Comparison of ENCODE assay signal across 17 cellular contexts in genomic region chr11:12727556-12728070, GRCh38. TPM values are rescaled to one million over a fixed set of nuclear protein-coding genes. Genes with fewer than 3 reads are reported as not detected.
DNase-seq lines count a peak whose midpoint lies in the region; ATAC-seq, FAIRE-seq and TF ChIP-seq lines count a peak whose summit lies in the region.
"Had no signal": no experiment of that assay in that cellular context is flagged by ENCODE, and none has a peak within 500 bp of the region (broad histone marks: within the 10 kb centered on the region; RNA-seq: fewer than 3 reads in every experiment).

No MANE protein-coding gene starts in this region.

- POLR2A ChIA-PET in WTC11 (lab: Charles Lee), result no interaction called here

- DNase-seq in EH (ENCODE audit: low read depth) (peak; percentile 82), WTC11 (ENCODE audit: low spot score) (no peak), fibroblast of villous mesenchyme (ENCODE audit: low read depth) (peak; percentile 61), progenitor cell of endocrine pancreas (ENCODE audit: low spot score, unreplicated experiment) (no peak), frontal cortex (ENCODE audit: low spot score in 2 of 2) (no peak)
- DNase-seq in activated CD4-positive, alpha-beta T cell treated with anti-CD3 and anti-CD28 coated beads, Interleukin-2, amount 10 ng/mL, durations not matched to agents 24 days and 14 days, result no peak
- DNase-seq: C1 segment of cervical spinal cord, foreskin fibroblast, Karpas-422, NCI-H1694, NCI-H524 treated with DMSO at 0.1 percent for 48 hours, RPMI8226, T-helper 17 cell, thyroid gland had no signal

- H3K36me3 Mint-ChIP-seq in WTC11, result peaks cover 6% of the 10 kb centered on the region; the same call in 1 of the 2 replicates
- H3K36me3 Mint-ChIP-seq in progenitor cell of endocrine pancreas (ENCODE audit: insufficient read depth), result peaks cover 4% of the 10 kb centered on the region
- no peaks in the 10 kb centered on the region for H3K36me3 Mint-ChIP-seq in activated CD4-positive, alpha-beta T cell treated with anti-CD3 and anti-CD28 coated beads, Interleukin-2, amount 10 ng/mL, durations not matched to agents 24 days and 14 days (ENCODE audit: low read depth)

- H3K4me3 Mint-ChIP-seq in WTC11, result no peak overlapping the region
- no peak overlapping the region for H3K4me3 Mint-ChIP-seq in progenitor cell of endocrine pancreas (ENCODE audit: low read depth)
- no peak overlapping the region for H3K4me3 Mint-ChIP-seq in activated CD4-positive, alpha-beta T cell treated with anti-CD3 and anti-CD28 coated beads, Interleukin-2, amount 10 ng/mL, durations not matched to agents 24 days and 14 days
- H3K4me3 Mint-ChIP-seq: T-helper 17 cell had no signal

- H3K27ac Mint-ChIP-seq in WTC11, result peak overlapping the region; percentile 57; the same call in 1 of the 2 replicates
- H3K27ac Mint-ChIP-seq in progenitor cell of endocrine pancreas, result peak overlapping the region; percentile 50
- H3K27ac Mint-ChIP-seq in activated CD4-positive, alpha-beta T cell treated with anti-CD3 and anti-CD28 coated beads, Interleukin-2, amount 10 ng/mL, durations not matched to agents 24 days and 14 days, result no peak overlapping the region
- H3K27ac Mint-ChIP-seq: T-helper 17 cell had no signal

- peaks cover 79% of the 10 kb centered on the region for H3K4me1 Mint-ChIP-seq in WTC11
- peaks cover 53% of the 10 kb centered on the region for H3K4me1 Mint-ChIP-seq in progenitor cell of endocrine pancreas (ENCODE audit: low read depth)
- no peaks in the 10 kb centered on the region for H3K4me1 Mint-ChIP-seq in activated CD4-positive, alpha-beta T cell treated with anti-CD3 and anti-CD28 coated beads, Interleukin-2, amount 10 ng/mL, durations not matched to agents 24 days and 14 days
- H3K4me1 Mint-ChIP-seq: T-helper 17 cell had no signal

- TF ChIP-seq CTCF in WTC11 (IDR thresholded peaks at IDR 0.05) (no peak), fibroblast of villous mesenchyme (IDR thresholded peaks at IDR 0.05; ENCODE audit: insufficient read depth, low read depth, low read length) (no peak), progenitor cell of endocrine pancreas (IDR thresholded peaks at IDR 0.05; ENCODE audit: unreplicated experiment) (no peak)

- no peak overlapping the region for H3K4me3 ChIP-seq in fibroblast of villous mesenchyme (ENCODE audit: low read depth, low read length)
- H3K4me3 ChIP-seq: thyroid gland had no signal

- no peaks in the 10 kb centered on the region for H3K27me3 Mint-ChIP-seq in WTC11 (ENCODE audit: low read depth)
- H3K27me3 Mint-ChIP-seq in progenitor cell of endocrine pancreas, result no peaks in the 10 kb centered on the region
- peaks cover 58% of the 10 kb centered on the region for H3K27me3 Mint-ChIP-seq in activated CD4-positive, alpha-beta T cell treated with anti-CD3 and anti-CD28 coated beads, Interleukin-2, amount 10 ng/mL, durations not matched to agents 24 days and 14 days

- intact Hi-C loops in activated CD4-positive, alpha-beta T cell treated with anti-CD3 and anti-CD28 coated beads, Interleukin-2, amount 10 ng/mL, durations not matched to agents 24 days and 14 days (cut with micrococcal nuclease), result no loop called here

- no peak for FAIRE-seq in frontal cortex (lab: Jason Lieb, UNC)
- FAIRE-seq: GM12892 had no signal

- H3K9me3 Mint-ChIP-seq in WTC11 (no peaks in the 10 kb centered on the region), progenitor cell of endocrine pancreas (ENCODE audit: low read depth) (no peaks in the 10 kb centered on the region)
- no peaks in the 10 kb centered on the region for H3K9me3 Mint-ChIP-seq in activated CD4-positive, alpha-beta T cell treated with anti-CD3 and anti-CD28 coated beads, Interleukin-2, amount 10 ng/mL, durations not matched to agents 24 days and 14 days

- ATAC-seq in WTC11 (no peak), HG03378 (IDR thresholded peaks at IDR 0.05; ENCODE audit: unreplicated experiment) (no peak), GM21723 (IDR thresholded peaks at IDR 0.05; ENCODE audit: unreplicated experiment) (no peak)
- ATAC-seq: T-helper 17 cell had no signal

- CTCF ChIA-PET in WTC11 (lab: Charles Lee), result no interaction called here

TF ChIP-seq in WTC11, 78 proteins besides CTCF, POLR2A, EP300 and RAD21:
- TF ChIP-seq SMAD3 (CRISPR knock-in tag; IDR thresholded peaks at IDR 0.05; ENCODE audit: borderline replicate concordance) (no peak), ZNF396 (CRISPR knock-in tag; IDR thresholded peaks at IDR 0.05; ENCODE audit: borderline replicate concordance) (no peak), ZNF423 (CRISPR knock-in tag; IDR thresholded peaks at IDR 0.05) (no peak), E2F5 (CRISPR knock-in tag; IDR thresholded peaks at IDR 0.05) (no peak), STAT6 (CRISPR knock-in tag; conservative IDR thresholded peaks at IDR 0.05; ENCODE audit: low read depth) (no peak), HMGA2 (CRISPR knock-in tag; IDR thresholded peaks at IDR 0.05) (no peak), E2F1 (CRISPR knock-in tag; IDR thresholded peaks at IDR 0.05) (no peak), ZBTB43 (CRISPR knock-in tag; IDR thresholded peaks at IDR 0.05) (no peak), SP1 (CRISPR knock-in tag; conservative IDR thresholded peaks at IDR 0.05) (no peak), NFE2L1 (CRISPR knock-in tag; IDR thresholded peaks at IDR 0.05) (no peak), ZNF317 (CRISPR knock-in tag; IDR thresholded peaks at IDR 0.05; ENCODE audit: borderline replicate concordance, low read depth) (no peak), NR3C1 (CRISPR knock-in tag; conservative IDR thresholded peaks at IDR 0.05; ENCODE audit: low read depth) (no peak)

RNA-seq across cellular contexts. Expression of gene TEAD1, which starts 53.4 kb away (rescaled TPM):
- 58.9 to 79.9 TPM (median 62.0 TPM) in 3 replicates for total RNA-seq in WTC11 (2021)
- total RNA-seq in fibroblast of villous mesenchyme, result 209 and 244 TPM in 2 replicates
- total RNA-seq in progenitor cell of endocrine pancreas, result 92.4 and 95.8 TPM in 2 replicates
- total RNA-seq in activated CD4-positive, alpha-beta T cell treated with anti-CD3 and anti-CD28 coated beads, Interleukin-2, amount 10 ng/mL, durations not matched to agents 24 days and 14 days, result 0.49 and 0.66 TPM in 2 replicates
- total RNA-seq in frontal cortex, result 12.2 TPM

Comparison
In these comparisons a context has a peak if more than half of its experiments do, and no peak if none do; other contexts are left out.
1. DNase-seq: peak in EH (single experiment) and fibroblast of villous mesenchyme (single experiment); none in WTC11 (single experiment), progenitor cell of endocrine pancreas (single experiment), activated CD4-positive, alpha-beta T cell treated with anti-CD3 and anti-CD28 coated beads, Interleukin-2, amount 10 ng/mL, durations not matched to agents 24 days and 14 days (single experiment) and frontal cortex (0 of 2).